11 cellular contexts compared by ENCODE assay signal in the genomic region with DNA sequence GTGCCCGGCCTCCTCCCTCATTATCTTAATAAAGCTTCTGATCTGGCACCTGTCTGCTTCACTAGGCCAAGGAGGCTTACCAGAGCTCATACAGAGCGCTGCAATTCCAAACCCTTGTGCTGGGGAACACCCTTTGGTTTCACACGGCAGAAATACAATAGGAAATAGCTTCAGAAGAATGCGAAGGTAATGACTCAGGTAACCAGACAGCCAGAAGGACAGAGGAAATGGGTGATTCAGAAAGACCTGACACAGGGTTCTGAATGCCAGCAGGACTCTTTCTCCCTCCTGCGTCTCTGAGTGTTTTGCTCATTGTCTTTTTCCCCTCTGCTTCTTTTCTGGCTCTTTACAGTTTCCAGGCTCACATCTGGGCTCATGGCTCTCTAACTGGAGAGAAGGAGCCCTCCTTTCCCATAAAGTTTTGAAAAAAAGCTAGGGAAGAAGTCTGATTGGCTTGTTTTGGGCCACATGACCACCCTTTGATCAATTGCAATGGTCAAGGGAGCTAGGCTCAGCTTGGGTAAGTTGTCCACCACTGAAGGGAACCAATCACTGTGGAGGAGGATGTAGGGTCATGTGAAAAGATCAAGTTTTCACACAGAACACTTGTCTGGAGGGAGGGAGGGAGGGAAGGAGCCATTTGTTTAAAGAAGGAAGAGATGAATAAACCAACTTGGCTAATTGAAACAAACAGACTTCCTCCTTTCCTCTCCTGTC.
A peak's percentile ranks its signal among the peaks of the same experiment; 100 is the strongest.
DNase-seq lines count a peak whose midpoint lies in the region; ATAC-seq and TF ChIP-seq lines count a peak whose summit lies in the region.
"Had no signal": no experiment of that assay in that cellular context is flagged by ENCODE, and none has a peak within 500 bp of the region (broad histone marks: within the 10 kb centered on the region; RNA-seq: fewer than 3 reads in every experiment).

No MANE protein-coding gene starts in this region.

- no peak overlapping the region for H3K4me3 Mint-ChIP-seq in type B pancreatic cell

- no peak overlapping the region for H3K27ac Mint-ChIP-seq in activated naive CD4-positive, alpha-beta T cell treated with anti-CD3 and anti-CD28 coated beads, Interleukin-2, amount 50 U/mL, for 72 hours
- peak overlapping the region; percentile 73 for H3K27ac Mint-ChIP-seq in type B pancreatic cell

- H3K4me3 ChIP-seq in RWPE2 (ENCODE audit: severe bottlenecking) = no peak overlapping the region
- H3K4me3 ChIP-seq: lung had no signal

- no peaks in the 10 kb centered on the region for H3K27me3 Mint-ChIP-seq in type B pancreatic cell

- TF ChIP-seq CTCF in RWPE2 (IDR thresholded peaks at IDR 0.05; ENCODE audit: poor library complexity, severe bottlenecking) (no peak), foreskin keratinocyte (conservative IDR thresholded peaks at IDR 0.05) (peak; percentile 32), type B pancreatic cell (conservative IDR thresholded peaks at IDR 0.05) (no peak)

- no peaks in the 10 kb centered on the region for H3K36me3 Mint-ChIP-seq in activated naive CD4-positive, alpha-beta T cell treated with anti-CD3 and anti-CD28 coated beads, Interleukin-2, amount 50 U/mL, for 72 hours
- no peaks in the 10 kb centered on the region for H3K36me3 Mint-ChIP-seq in type B pancreatic cell

- H3K4me1 ChIP-seq in RWPE2 (ENCODE audit: insufficient read depth, poor library complexity, severe bottlenecking) = peaks cover 14% of the 10 kb centered on the region
- H3K4me1 ChIP-seq in foreskin keratinocyte = peaks cover 9% of the 10 kb centered on the region

- peaks cover 14% of the 10 kb centered on the region for H3K4me1 Mint-ChIP-seq in type B pancreatic cell (ENCODE audit: unreplicated experiment)

- H3K36me3 ChIP-seq in RWPE2 (ENCODE audit: low read depth) = no peaks in the 10 kb centered on the region

- H3K27me3 ChIP-seq in RWPE2 (ENCODE audit: insufficient read depth, poor library complexity, severe bottlenecking) = no peaks in the 10 kb centered on the region
- no peaks in the 10 kb centered on the region for H3K27me3 ChIP-seq in foreskin keratinocyte

- H3K27ac ChIP-seq in RWPE2 (ENCODE audit: poor library complexity, severe bottlenecking) (peak overlapping the region; percentile 79), foreskin keratinocyte (no peak overlapping the region)

- DNase-seq in activated naive CD4-positive, alpha-beta T cell treated with anti-CD3 and anti-CD28 coated beads, Interleukin-2, amount 50 U/mL, for 72 hours (ENCODE audit: low spot score in 2 of 2) = no peak
- no peak for DNase-seq in activated naive CD4-positive, alpha-beta T cell (lab: John Stamatoyannopoulos, UW)
- DNase-seq in RWPE2 (ENCODE audit: low spot score) (no peak), foreskin keratinocyte (peak; percentile 93 to 97), type B pancreatic cell (ENCODE audit: extremely low spot score, unreplicated experiment) (no peak)
- no peak for DNase-seq in stimulated activated CD4-positive, alpha-beta T cell treated with anti-CD3 and anti-CD28 coated beads, Interleukin-4, amount 100 ng/mL, for 4 hours
- no peak for DNase-seq in stimulated activated CD4-positive, alpha-beta T cell treated with anti-CD3 and anti-CD28 coated beads, Interleukin-4, amount 100 ng/mL, for 1 hour
- DNase-seq in stimulated activated CD4-positive, alpha-beta T cell treated with anti-CD3 and anti-CD28 coated beads, Interleukin-4, amount 100 ng/mL, for 24 hours = no peak
- DNase-seq: activated CD4-positive, alpha-beta T cell treated with anti-CD3 and anti-CD28 coated beads for 48 hours; nucleus accumbens had no signal

- H3K9me3 Mint-ChIP-seq in activated naive CD4-positive, alpha-beta T cell treated with anti-CD3 and anti-CD28 coated beads, Interleukin-2, amount 50 U/mL, for 72 hours = peaks cover 0 to 5% of the 10 kb centered on the region in 2 donors
- no peaks in the 10 kb centered on the region for H3K9me3 Mint-ChIP-seq in type B pancreatic cell

- H3K9me3 ChIP-seq in RWPE2 (ENCODE audit: severe bottlenecking) = no peaks in the 10 kb centered on the region

- ATAC-seq in activated naive CD4-positive, alpha-beta T cell treated with anti-CD3 and anti-CD28 coated beads, Interleukin-2, amount 50 U/mL, for 72 hours = peak; percentile 79 to 91
- peak; percentile 98 for ATAC-seq in RWPE2 (ENCODE audit: low read depth)
- ATAC-seq in foreskin keratinocyte = peak; percentile 98

Comparison
In these comparisons a context has a peak if more than half of its experiments do, and no peak if none do; other contexts are left out.
1. DNase-seq: peak in foreskin keratinocyte (2 of 2); none in activated naive CD4-positive, alpha-beta T cell treated with anti-CD3 and anti-CD28 coated beads, Interleukin-2, amount 50 U/mL, for 72 hours (0 of 2), activated naive CD4-positive, alpha-beta T cell (0 of 4), RWPE2 (single experiment), type B pancreatic cell (single experiment), stimulated activated CD4-positive, alpha-beta T cell treated with anti-CD3 and anti-CD28 coated beads, Interleukin-4, amount 100 ng/mL, for 4 hours (0 of 2), stimulated activated CD4-positive, alpha-beta T cell treated with anti-CD3 and anti-CD28 coated beads, Interleukin-4, amount 100 ng/mL, for 1 hour (single experiment) and stimulated activated CD4-positive, alpha-beta T cell treated with anti-CD3 and anti-CD28 coated beads, Interleukin-4, amount 100 ng/mL, for 24 hours (single experiment).
2. Peak in every context shown above with its lines, with median percentiles within 50 percentile points of each other: ATAC-seq.